In the genomic region with DNA sequence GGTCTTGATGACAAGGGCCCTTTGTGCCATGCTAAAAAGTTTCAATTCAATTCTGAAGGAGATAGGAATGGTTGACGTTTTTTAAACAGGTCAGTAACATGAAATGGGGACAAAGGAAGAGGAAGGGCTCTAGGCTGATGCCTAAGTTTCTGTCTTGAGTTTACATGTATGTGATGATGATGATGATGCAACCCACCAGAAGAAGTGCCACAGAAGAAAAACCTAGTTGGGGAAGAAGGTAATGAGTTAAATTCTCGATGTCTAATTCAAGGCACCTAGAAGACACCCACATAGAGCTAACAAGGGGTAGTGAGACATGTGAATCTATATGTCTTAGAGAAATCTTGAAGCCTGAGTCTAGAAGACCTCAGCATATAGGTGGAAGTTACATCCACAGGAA, we compare ENCODE assay signal across 1 cellular context.
A peak's percentile ranks its signal among the peaks of the same experiment; 100 is the strongest.
TF ChIP-seq lines count a peak whose summit lies in the region.

No MANE protein-coding gene starts in this region.

TF ChIP-seq in HepG2, 621 proteins besides CTCF, POLR2A, EP300 and RAD21 (continued from another document):
- TF ChIP-seq, protein P1, sequence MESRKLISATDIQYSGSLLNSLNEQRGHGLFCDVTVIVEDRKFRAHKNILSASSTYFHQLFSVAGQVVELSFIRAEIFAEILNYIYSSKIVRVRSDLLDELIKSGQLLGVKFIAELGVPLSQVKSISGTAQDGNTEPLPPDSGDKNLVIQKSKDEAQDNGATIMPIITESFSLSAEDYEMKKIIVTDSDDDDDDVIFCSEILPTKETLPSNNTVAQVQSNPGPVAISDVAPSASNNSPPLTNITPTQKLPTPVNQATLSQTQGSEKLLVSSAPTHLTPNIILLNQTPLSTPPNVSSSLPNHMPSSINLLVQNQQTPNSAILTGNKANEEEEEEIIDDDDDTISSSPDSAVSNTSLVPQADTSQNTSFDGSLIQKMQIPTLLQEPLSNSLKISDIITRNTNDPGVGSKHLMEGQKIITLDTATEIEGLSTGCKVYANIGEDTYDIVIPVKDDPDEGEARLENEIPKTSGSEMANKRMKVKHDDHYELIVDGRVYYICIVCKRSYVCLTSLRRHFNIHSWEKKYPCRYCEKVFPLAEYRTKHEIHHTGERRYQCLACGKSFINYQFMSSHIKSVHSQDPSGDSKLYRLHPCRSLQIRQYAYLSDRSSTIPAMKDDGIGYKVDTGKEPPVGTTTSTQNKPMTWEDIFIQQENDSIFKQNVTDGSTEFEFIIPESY (CRISPR knock-in tag; IDR thresholded peaks at IDR 0.05): no peak
- 0 out of 2 replicates have a peak, but pooled peaks have one; percentile 11 for TF ChIP-seq CEBPB (IDR thresholded peaks at IDR 0.05; ENCODE audit: borderline replicate concordance, low read depth, low read length)
